Comparison of ENCODE assay signal across 8 cellular contexts in the genomic region with DNA sequence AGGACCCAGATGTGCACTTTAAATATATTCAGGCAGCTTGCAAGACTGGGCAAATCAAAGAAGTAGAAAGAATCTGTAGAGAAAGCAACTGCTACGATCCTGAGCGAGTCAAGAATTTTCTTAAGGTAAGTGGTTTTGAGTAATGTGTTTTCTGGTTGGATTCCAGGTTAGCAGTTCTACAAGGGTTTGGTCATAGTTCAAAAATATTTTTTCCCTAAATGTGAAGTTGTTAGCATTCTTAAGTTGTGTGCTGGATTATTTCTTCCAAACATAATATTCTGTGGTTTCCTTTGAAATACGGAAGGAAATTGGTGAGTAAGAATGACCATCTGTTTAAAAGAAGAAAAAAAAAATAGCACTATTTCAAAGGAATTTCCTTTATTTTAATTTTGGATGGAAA. TPM values are rescaled to one million over a fixed set of nuclear protein-coding genes. Genes with fewer than 3 reads are reported as not detected.
DNase-seq lines count a peak whose midpoint lies in the region; ATAC-seq and TF ChIP-seq lines count a peak whose summit lies in the region.

No MANE protein-coding gene starts in this region.

- H3K36me3 ChIP-seq in CD8-positive, alpha-beta T cell (ENCODE audit: insufficient read depth, low read length) = peaks cover 50% of the 10 kb centered on the region
- H3K36me3 ChIP-seq in naive thymus-derived CD4-positive, alpha-beta T cell (ENCODE audit: control insufficient read depth in 2 of 3, insufficient read depth in 3 of 3, low read length in 3 of 3) = peaks cover 13 to 69% (median 44%) of the 10 kb centered on the region in 3 experiments

- no peak overlapping the region for H3K4me3 ChIP-seq in CD8-positive, alpha-beta T cell (ENCODE audit: low read depth, low read length)
- H3K4me3 ChIP-seq in NB4 (ENCODE audit: low read depth, low read length) (no peak overlapping the region), choroid plexus epithelial cell (ENCODE audit: low read depth, low read length) (no peak overlapping the region)
- H3K4me3 ChIP-seq in naive thymus-derived CD4-positive, alpha-beta T cell (ENCODE audit: low read length) = no peak overlapping the region

- no peak for DNase-seq in CD8-positive, alpha-beta T cell
- DNase-seq in NB4 (ENCODE audit: low read depth) (peak; percentile 4), choroid plexus epithelial cell (ENCODE audit: low read depth) (peak; percentile 95), NCI-H146 treated with DMSO at 0.1 percent for 48 hours (lab: John Stamatoyannopoulos, UW; ENCODE audit: unreplicated experiment) (no peak), NCI-H748 (lab: John Stamatoyannopoulos, UW; ENCODE audit: unreplicated experiment) (no peak)
- DNase-seq in naive thymus-derived CD4-positive, alpha-beta T cell = no peak
- DNase-seq in stimulated activated CD4-positive, alpha-beta T cell treated with anti-CD3 and anti-CD28 coated beads, Interleukin-2, amount 100 ng/mL, for 24 hours = no peak

- CTCF ChIA-PET in CD8-positive, alpha-beta T cell (lab: Charles Lee) = no interaction called here
- CTCF ChIA-PET in naive thymus-derived CD4-positive, alpha-beta T cell (lab: Charles Lee) = no interaction called here

- H3K27me3 Mint-ChIP-seq in CD8-positive, alpha-beta T cell (ENCODE audit: low read depth) = no peaks in the 10 kb centered on the region
- H3K27me3 Mint-ChIP-seq in naive thymus-derived CD4-positive, alpha-beta T cell = no peaks in the 10 kb centered on the region

- H3K27ac ChIP-seq in CD8-positive, alpha-beta T cell (ENCODE audit: low read depth, low read length) = no peak overlapping the region
- no peak overlapping the region for H3K27ac ChIP-seq in naive thymus-derived CD4-positive, alpha-beta T cell (ENCODE audit: low read depth, low read length)

- no peak for TF ChIP-seq POLR2A in NB4 (IDR thresholded peaks at IDR 0.05; ENCODE audit: extremely low read depth, insufficient read length)

- H3K9me3 ChIP-seq in CD8-positive, alpha-beta T cell (ENCODE audit: low read length) = no peaks in the 10 kb centered on the region
- no peaks in the 10 kb centered on the region for H3K9me3 ChIP-seq in naive thymus-derived CD4-positive, alpha-beta T cell (ENCODE audit: control insufficient read depth in 2 of 3, low read length in 3 of 3)

- H3K27ac Mint-ChIP-seq in CD8-positive, alpha-beta T cell = peak overlapping the region; percentile 3
- peak overlapping the region in 7 of 9 donors; percentile 10 to 68 (median 43) for H3K27ac Mint-ChIP-seq in naive thymus-derived CD4-positive, alpha-beta T cell

- peaks cover 13% of the 10 kb centered on the region for H3K4me1 Mint-ChIP-seq in CD8-positive, alpha-beta T cell (ENCODE audit: low read depth)
- peaks cover 4 to 28% (median 16%) of the 10 kb centered on the region in 7 donors for H3K4me1 Mint-ChIP-seq in naive thymus-derived CD4-positive, alpha-beta T cell

- no peak for ATAC-seq in CD8-positive, alpha-beta T cell
- ATAC-seq in naive thymus-derived CD4-positive, alpha-beta T cell = no peak
- no peak for ATAC-seq in HG03025 (IDR thresholded peaks at IDR 0.05; ENCODE audit: low FRiP score, unreplicated experiment)

- H3K4me3 Mint-ChIP-seq in CD8-positive, alpha-beta T cell = no peak overlapping the region
- no peak overlapping the region for H3K4me3 Mint-ChIP-seq in naive thymus-derived CD4-positive, alpha-beta T cell

- H3K27me3 ChIP-seq in CD8-positive, alpha-beta T cell (ENCODE audit: insufficient read depth, low read length) = no peaks in the 10 kb centered on the region
- H3K27me3 ChIP-seq in naive thymus-derived CD4-positive, alpha-beta T cell (ENCODE audit: control insufficient read depth in 2 of 2, insufficient read depth in 2 of 2, low read length in 2 of 2) = no peaks in the 10 kb centered on the region

- no peak for TF ChIP-seq CTCF in CD8-positive, alpha-beta T cell (IDR thresholded peaks at IDR 0.05)
- TF ChIP-seq CTCF in NB4 (IDR thresholded peaks at IDR 0.05; ENCODE audit: low read depth, low read length) (no peak), choroid plexus epithelial cell (conservative IDR thresholded peaks at IDR 0.05; ENCODE audit: low read depth, low read length) (no peak)

- no peaks in the 10 kb centered on the region for H3K4me1 ChIP-seq in CD8-positive, alpha-beta T cell (ENCODE audit: insufficient read depth, low read length)
- H3K4me1 ChIP-seq in naive thymus-derived CD4-positive, alpha-beta T cell (ENCODE audit: control insufficient read depth in 2 of 2, insufficient read depth in 2 of 2, low read length in 2 of 2) = no peaks in the 10 kb centered on the region

- peaks cover 82% of the 10 kb centered on the region for H3K36me3 Mint-ChIP-seq in CD8-positive, alpha-beta T cell
- peaks cover 0 to 23% (median 7%) of the 10 kb centered on the region in 5 donors for H3K36me3 Mint-ChIP-seq in naive thymus-derived CD4-positive, alpha-beta T cell

- POLR2A ChIA-PET in CD8-positive, alpha-beta T cell (lab: Charles Lee) = interaction anchor here (0.7 kb wide), 1 partner anchor 12 kb away, joined by 3 read pairs; no protein-coding TSS in a partner anchor
- POLR2A ChIA-PET in naive thymus-derived CD4-positive, alpha-beta T cell (lab: Charles Lee) = interaction anchor here (1.0 to 1.4 kb wide), 2 partner anchors 12 to 18 kb away, joined by 3 to 4 read pairs; no protein-coding TSS in a partner anchor

- no peaks in the 10 kb centered on the region for H3K9me3 Mint-ChIP-seq in CD8-positive, alpha-beta T cell
- no peaks in the 10 kb centered on the region for H3K9me3 Mint-ChIP-seq in naive thymus-derived CD4-positive, alpha-beta T cell

- intact Hi-C loops in CD8-positive, alpha-beta T cell (cut with DNase I, micrococcal nuclease) = no loop called here
- intact Hi-C loops in naive thymus-derived CD4-positive, alpha-beta T cell (cut with micrococcal nuclease) = loop anchor here in 1 of 2 donors (5.0 kb wide), 1 partner anchor 33 kb away; no protein-coding TSS in a partner anchor

RNA-seq across cellular contexts. Expression of a gene that starts 38.4 kb away (rescaled TPM):
- total RNA-seq in CD8-positive, alpha-beta T cell = 1 to 10 TPM; 6.1 to 7.6 TPM
- total RNA-seq in naive thymus-derived CD4-positive, alpha-beta T cell = 10 to 100 TPM in 3 of 5 experiments, 1 to 10 TPM in 2; 6.1 to 24.1 (median 15.0) TPM
- polyA plus RNA-seq in naive thymus-derived CD4-positive, alpha-beta T cell = 10 to 100 TPM; 17.9 to 25.1 TPM

RNA-seq across cellular contexts. Expression of a gene that starts 38.6 kb away (rescaled TPM):
- 10 to 100 TPM; 56.8 to 66.2 TPM for total RNA-seq in CD8-positive, alpha-beta T cell
- total RNA-seq in naive thymus-derived CD4-positive, alpha-beta T cell = 100 to 1,000 TPM in 2 of 5 experiments, 10 to 100 TPM in 3; 70.3 to 370 (median 82.5) TPM
- 10 to 100 TPM; 42.0 to 48.4 TPM for polyA plus RNA-seq in naive thymus-derived CD4-positive, alpha-beta T cell

RNA-seq across cellular contexts. Expression of a gene that starts 49.1 kb away (rescaled TPM):
- total RNA-seq in CD8-positive, alpha-beta T cell = 10 to 100 TPM; 73.4 to 86.0 TPM
- 100 to 1,000 TPM in 1 of 5 experiments, 10 to 100 TPM in 4; 67.1 to 174 (median 88.4) TPM for total RNA-seq in naive thymus-derived CD4-positive, alpha-beta T cell
- polyA plus RNA-seq in naive thymus-derived CD4-positive, alpha-beta T cell = 10 to 100 TPM; 31.2 to 48.2 TPM

Comparison
In these comparisons a context has a peak if more than half of its experiments do, and no peak if none do; other contexts are left out.
1. DNase-seq: peak in NB4 (single experiment) and choroid plexus epithelial cell (single experiment); none in CD8-positive, alpha-beta T cell (0 of 7), naive thymus-derived CD4-positive, alpha-beta T cell (0 of 9), stimulated activated CD4-positive, alpha-beta T cell treated with anti-CD3 and anti-CD28 coated beads, Interleukin-2, amount 100 ng/mL, for 24 hours (0 of 2), NCI-H146 treated with DMSO at 0.1 percent for 48 hours (single experiment) and NCI-H748 (single experiment).